ENCODE assay signal across 11 cellular contexts in genomic region chr1:41811051-41811795, GRCh38.
DNase-seq lines count a peak whose midpoint lies in the region; ATAC-seq and TF ChIP-seq lines count a peak whose summit lies in the region.
"Had no signal": no experiment of that assay in that cellular context is flagged by ENCODE, and none has a peak within 500 bp of the region (broad histone marks: within the 10 kb centered on the region; RNA-seq: fewer than 3 reads in every experiment).

No MANE protein-coding gene starts in this region.

- no peaks in the 10 kb centered on the region for H3K27me3 Mint-ChIP-seq in CD8-positive, alpha-beta T cell (ENCODE audit: low read depth)
- H3K27me3 Mint-ChIP-seq in naive thymus-derived CD4-positive, alpha-beta T cell: no peaks in the 10 kb centered on the region
- H3K27me3 Mint-ChIP-seq: activated naive CD8-positive, alpha-beta T cell treated with anti-CD3 and anti-CD28 coated beads, Interleukin-2, amount 10 ng/mL, durations not matched to agents 7 days and 5 days had no signal

- H3K4me1 ChIP-seq in CD8-positive, alpha-beta T cell (ENCODE audit: insufficient read depth, low read length): peaks cover 24% of the 10 kb centered on the region
- H3K4me1 ChIP-seq in naive thymus-derived CD4-positive, alpha-beta T cell (ENCODE audit: control insufficient read depth in 2 of 2, insufficient read depth in 2 of 2, low read length in 2 of 2): peaks cover 13 to 36% of the 10 kb centered on the region in 2 donors
- H3K4me1 ChIP-seq in tibial nerve: peaks cover 0 to 18% (median 0%) of the 10 kb centered on the region in 4 donors

- no peaks in the 10 kb centered on the region for H3K36me3 Mint-ChIP-seq in CD8-positive, alpha-beta T cell
- no peaks in the 10 kb centered on the region for H3K36me3 Mint-ChIP-seq in naive thymus-derived CD4-positive, alpha-beta T cell
- H3K36me3 Mint-ChIP-seq: activated naive CD8-positive, alpha-beta T cell treated with anti-CD3 and anti-CD28 coated beads, Interleukin-2, amount 10 ng/mL, durations not matched to agents 7 days and 5 days had no signal

- WGBS in tibial nerve, 2 donors: 59 to 64% methylated on average over 7 of the region's 7 CpGs

- intact Hi-C loops in CD8-positive, alpha-beta T cell (cut with DNase I, micrococcal nuclease): loop anchor here (1.0 to 5.0 kb wide), 4 partner anchors 81 to 361 kb away; no protein-coding TSS in a partner anchor
- intact Hi-C loops in naive thymus-derived CD4-positive, alpha-beta T cell (cut with micrococcal nuclease): loop anchor here (5.0 to 10.0 kb wide), 4 partner anchors 54 to 224 kb away; no protein-coding TSS in a partner anchor

- H3K36me3 ChIP-seq in CD8-positive, alpha-beta T cell (ENCODE audit: insufficient read depth, low read length): no peaks in the 10 kb centered on the region
- no peaks in the 10 kb centered on the region for H3K36me3 ChIP-seq in naive thymus-derived CD4-positive, alpha-beta T cell (ENCODE audit: control insufficient read depth in 2 of 3, insufficient read depth in 3 of 3, low read length in 3 of 3)
- no peaks in the 10 kb centered on the region for H3K36me3 ChIP-seq in tibial nerve
- H3K36me3 ChIP-seq: gastroesophageal sphincter had no signal

- H3K27me3 ChIP-seq in CD8-positive, alpha-beta T cell (ENCODE audit: insufficient read depth, low read length): no peaks in the 10 kb centered on the region
- no peaks in the 10 kb centered on the region for H3K27me3 ChIP-seq in naive thymus-derived CD4-positive, alpha-beta T cell (ENCODE audit: control insufficient read depth in 2 of 2, insufficient read depth in 2 of 2, low read length in 2 of 2)
- H3K27me3 ChIP-seq in tibial nerve: no peaks in the 10 kb centered on the region
- H3K27me3 ChIP-seq: gastroesophageal sphincter had no signal

- H3K9me3 Mint-ChIP-seq in CD8-positive, alpha-beta T cell: no peaks in the 10 kb centered on the region
- H3K9me3 Mint-ChIP-seq in naive thymus-derived CD4-positive, alpha-beta T cell: no peaks in the 10 kb centered on the region
- H3K9me3 Mint-ChIP-seq: activated naive CD8-positive, alpha-beta T cell treated with anti-CD3 and anti-CD28 coated beads, Interleukin-2, amount 10 ng/mL, durations not matched to agents 7 days and 5 days; nephron had no signal

- no peak overlapping the region for H3K27ac ChIP-seq in CD8-positive, alpha-beta T cell (ENCODE audit: low read depth, low read length)
- H3K27ac ChIP-seq in naive thymus-derived CD4-positive, alpha-beta T cell (ENCODE audit: low read depth, low read length): no peak overlapping the region
- no peak overlapping the region for H3K27ac ChIP-seq in tibial nerve
- H3K27ac ChIP-seq: gastroesophageal sphincter had no signal

- no peak for TF ChIP-seq CTCF in CD8-positive, alpha-beta T cell (IDR thresholded peaks at IDR 0.05)
- TF ChIP-seq CTCF in tibial nerve (IDR thresholded peaks at IDR 0.05): no peak

- peaks cover 36% of the 10 kb centered on the region for H3K4me1 Mint-ChIP-seq in CD8-positive, alpha-beta T cell (ENCODE audit: low read depth)
- peaks cover 25 to 57% (median 33%) of the 10 kb centered on the region in 7 donors for H3K4me1 Mint-ChIP-seq in naive thymus-derived CD4-positive, alpha-beta T cell

- no peak overlapping the region for H3K27ac Mint-ChIP-seq in CD8-positive, alpha-beta T cell
- H3K27ac Mint-ChIP-seq in naive thymus-derived CD4-positive, alpha-beta T cell: peak overlapping the region in 1 of 9 donors; percentile 71
- H3K27ac Mint-ChIP-seq: nephron had no signal

- no peaks in the 10 kb centered on the region for H3K9me3 ChIP-seq in CD8-positive, alpha-beta T cell (ENCODE audit: low read length)
- H3K9me3 ChIP-seq in naive thymus-derived CD4-positive, alpha-beta T cell (ENCODE audit: control insufficient read depth in 2 of 3, low read length in 3 of 3): no peaks in the 10 kb centered on the region
- no peaks in the 10 kb centered on the region for H3K9me3 ChIP-seq in tibial nerve
- H3K9me3 ChIP-seq: gastroesophageal sphincter had no signal

- peak; percentile 57 for ATAC-seq in CD8-positive, alpha-beta T cell
- ATAC-seq in naive thymus-derived CD4-positive, alpha-beta T cell: peak; percentile 81
- no peak for ATAC-seq in GM21619 (IDR thresholded peaks at IDR 0.05; ENCODE audit: unreplicated experiment)
- no peak for ATAC-seq in GM19328 (IDR thresholded peaks at IDR 0.05; ENCODE audit: unreplicated experiment)

- no peak overlapping the region for H3K4me3 Mint-ChIP-seq in CD8-positive, alpha-beta T cell
- H3K4me3 Mint-ChIP-seq in naive thymus-derived CD4-positive, alpha-beta T cell: no peak overlapping the region
- H3K4me3 Mint-ChIP-seq: activated naive CD8-positive, alpha-beta T cell treated with anti-CD3 and anti-CD28 coated beads, Interleukin-2, amount 10 ng/mL, durations not matched to agents 7 days and 5 days; nephron had no signal

- no peak for TF ChIP-seq POLR2A in tibial nerve (IDR thresholded peaks at IDR 0.05)

- H3K4me3 ChIP-seq in CD8-positive, alpha-beta T cell (ENCODE audit: low read depth, low read length): no peak overlapping the region
- no peak overlapping the region for H3K4me3 ChIP-seq in naive thymus-derived CD4-positive, alpha-beta T cell (ENCODE audit: low read length)
- H3K4me3 ChIP-seq in tibial nerve: no peak overlapping the region
- H3K4me3 ChIP-seq: gastroesophageal sphincter had no signal

- CTCF ChIA-PET in CD8-positive, alpha-beta T cell (lab: Charles Lee): interaction anchor here (0.6 to 3.7 kb wide), 8 partner anchors 7 to 362 kb away, joined by 3 to 15 read pairs (median 4); no protein-coding TSS in a partner anchor
- CTCF ChIA-PET in naive thymus-derived CD4-positive, alpha-beta T cell (lab: Charles Lee): interaction anchor here (1.0 to 1.9 kb wide), 4 partner anchors 30 to 362 kb away, joined by 3 to 6 read pairs (median 4); no protein-coding TSS in a partner anchor

- DNase-seq in CD8-positive, alpha-beta T cell: peak in 6 of 7 experiments; percentile 24 to 64 (median 37)
- peak; percentile 12 for DNase-seq in NCI-H69 (lab: John Stamatoyannopoulos, UW)
- peak; percentile 46 for DNase-seq in activated T-cell treated with anti-CD3 and anti-CD28 coated beads for 48 hours (ENCODE audit: low read depth)
- DNase-seq in naive thymus-derived CD4-positive, alpha-beta T cell: no peak
- DNase-seq in central memory CD4-positive, alpha-beta T cell: no peak
- no peak for DNase-seq in tibial nerve (ENCODE audit: low spot score in 2 of 2)

- TF ChIP-seq EP300 in tibial nerve (IDR thresholded peaks at IDR 0.05): no peak

- POLR2A ChIA-PET in CD8-positive, alpha-beta T cell (lab: Charles Lee): interaction anchor here (0.7 kb wide), 1 partner anchor 82 kb away, joined by 3 read pairs; no protein-coding TSS in a partner anchor
- POLR2A ChIA-PET in naive thymus-derived CD4-positive, alpha-beta T cell (lab: Charles Lee): no interaction called here

Comparison
In these comparisons a context has a peak if more than half of its experiments do, and no peak if none do; other contexts are left out.
1. ATAC-seq: peak in CD8-positive, alpha-beta T cell (single experiment) and naive thymus-derived CD4-positive, alpha-beta T cell (single experiment); none in GM21619 (single experiment) and GM19328 (single experiment).
2. DNase-seq: peak in CD8-positive, alpha-beta T cell (6 of 7), NCI-H69 (single experiment) and activated T-cell treated with anti-CD3 and anti-CD28 coated beads for 48 hours (single experiment); none in naive thymus-derived CD4-positive, alpha-beta T cell (0 of 9), central memory CD4-positive, alpha-beta T cell (single experiment) and tibial nerve (0 of 2).